23 cellular contexts compared by ENCODE assay signal in genomic region chr11:69035959-69036340, GRCh38. TPM values are rescaled to one million over a fixed set of nuclear protein-coding genes. Genes with fewer than 3 reads are reported as not detected.
DNase-seq lines count a peak whose midpoint lies in the region; ATAC-seq and TF ChIP-seq lines count a peak whose summit lies in the region.
"Had no signal": no experiment of that assay in that cellular context is flagged by ENCODE, and none has a peak within 500 bp of the region (broad histone marks: within the 10 kb centered on the region; RNA-seq: fewer than 3 reads in every experiment).

No MANE protein-coding gene starts in this region.

- H3K27me3 Mint-ChIP-seq in activated naive CD8-positive, alpha-beta T cell treated with anti-CD3 and anti-CD28 coated beads for 36 hours: no peaks in the 10 kb centered on the region
- peaks cover 8% of the 10 kb centered on the region for H3K27me3 Mint-ChIP-seq in activated naive CD8-positive, alpha-beta T cell treated with anti-CD3 and anti-CD28 coated beads, Interleukin-2, amount 50 U/mL, for 24 hours

- H3K27ac Mint-ChIP-seq in activated naive CD8-positive, alpha-beta T cell treated with anti-CD3 and anti-CD28 coated beads for 36 hours: peak overlapping the region; percentile 42
- no peak overlapping the region for H3K27ac Mint-ChIP-seq in activated naive CD8-positive, alpha-beta T cell treated with anti-CD3 and anti-CD28 coated beads, Interleukin-2, amount 50 U/mL, for 24 hours
- H3K27ac Mint-ChIP-seq: activated CD4-positive, alpha-beta T cell treated with anti-CD3 and anti-CD28 coated beads for 36 hours; activated naive CD8-positive, alpha-beta T cell; CD4-positive, CD25-positive, alpha-beta regulatory T cell; stimulated activated effector memory CD8-positive, alpha-beta T cell treated with anti-CD3 and anti-CD28 coated beads, Interleukin-12 subunit alpha, Interleukin-12 subunit beta, amount 100 ng/mL, for 72 hours had no signal

- H3K4me1 ChIP-seq in osteoblast (ENCODE audit: insufficient read depth, low read length) (peaks cover 17% of the 10 kb centered on the region), uterus (no peaks in the 10 kb centered on the region)

- H3K9me3 ChIP-seq in osteoblast (ENCODE audit: low read depth, low read length): no peaks in the 10 kb centered on the region
- H3K9me3 ChIP-seq in uterus: no peaks in the 10 kb centered on the region
- H3K9me3 ChIP-seq: heart left ventricle had no signal

- DNase-seq in activated naive CD8-positive, alpha-beta T cell treated with anti-CD3 and anti-CD28 coated beads for 36 hours: no peak
- no peak for DNase-seq in activated naive CD8-positive, alpha-beta T cell treated with anti-CD3 and anti-CD28 coated beads, Interleukin-2, amount 50 U/mL, for 24 hours
- DNase-seq in left cardiac atrium (peak; percentile 63), osteoblast (ENCODE audit: insufficient read length, low spot score, missing footprints) (peak; percentile 89), uterus (peak; percentile 53 to 65), NCI-H82 treated with DMSO at 0.1 percent for 48 hours (lab: John Stamatoyannopoulos, UW; ENCODE audit: unreplicated experiment) (no peak), activated gamma-delta T cell treated with Interleukin-2 at 50 U/mL for 16 hours (no peak)
- DNase-seq: activated CD4-positive, alpha-beta T cell treated with anti-CD3 and anti-CD28 coated beads for 36 hours; CD4-positive, CD25-positive, alpha-beta regulatory T cell; DND-41; Karpas-422; kidney glomerular epithelial cell; naive B cell; NCI-H1417; SIG-M5; T-helper 9 cell had no signal

- ATAC-seq in activated naive CD8-positive, alpha-beta T cell treated with anti-CD3 and anti-CD28 coated beads, Interleukin-2, amount 50 U/mL, for 24 hours: no peak
- peak; percentile 32 to 77 for ATAC-seq in left cardiac atrium
- no peak for ATAC-seq in HG03196 (IDR thresholded peaks at IDR 0.05; ENCODE audit: unreplicated experiment)
- ATAC-seq: activated CD4-positive, alpha-beta T cell treated with anti-CD3 and anti-CD28 coated beads for 36 hours; stimulated activated effector memory CD8-positive, alpha-beta T cell treated with anti-CD3 and anti-CD28 coated beads, Interleukin-12 subunit alpha, Interleukin-12 subunit beta, amount 100 ng/mL, for 72 hours had no signal

- H2AFZ ChIP-seq in osteoblast (ENCODE audit: low read length): no peak overlapping the region

- no peaks in the 10 kb centered on the region for H4K20me1 ChIP-seq in osteoblast (ENCODE audit: insufficient read depth, low read length)

- TF ChIP-seq POLR2A in uterus (IDR thresholded peaks at IDR 0.05): no peak

- intact Hi-C loops in left cardiac atrium (cut with DNase I) (no loop called here), uterus (cut with DNase I; ENCODE audit: low total_unique reads) (no loop called here)

- H3K4me1 Mint-ChIP-seq in activated naive CD8-positive, alpha-beta T cell treated with anti-CD3 and anti-CD28 coated beads for 36 hours: peaks cover 6% of the 10 kb centered on the region
- H3K4me1 Mint-ChIP-seq in activated naive CD8-positive, alpha-beta T cell treated with anti-CD3 and anti-CD28 coated beads, Interleukin-2, amount 50 U/mL, for 24 hours: peaks cover 13% of the 10 kb centered on the region
- H3K4me1 Mint-ChIP-seq: CD4-positive, CD25-positive, alpha-beta regulatory T cell; naive B cell had no signal

- H3K4me2 ChIP-seq in osteoblast (ENCODE audit: insufficient read depth, low read length): no peak overlapping the region

- no peak overlapping the region for H3K4me3 ChIP-seq in osteoblast (ENCODE audit: insufficient read depth, low read length)
- no peak overlapping the region for H3K4me3 ChIP-seq in uterus
- H3K4me3 ChIP-seq: heart left ventricle, skin epidermis had no signal

- H3K4me3 Mint-ChIP-seq in activated naive CD8-positive, alpha-beta T cell treated with anti-CD3 and anti-CD28 coated beads for 36 hours: no peak overlapping the region
- H3K4me3 Mint-ChIP-seq in activated naive CD8-positive, alpha-beta T cell treated with anti-CD3 and anti-CD28 coated beads, Interleukin-2, amount 50 U/mL, for 24 hours: no peak overlapping the region
- H3K4me3 Mint-ChIP-seq: activated CD4-positive, alpha-beta T cell treated with anti-CD3 and anti-CD28 coated beads for 36 hours; activated naive CD8-positive, alpha-beta T cell; CD4-positive, CD25-positive, alpha-beta regulatory T cell; naive B cell; stimulated activated effector memory CD8-positive, alpha-beta T cell treated with anti-CD3 and anti-CD28 coated beads, Interleukin-12 subunit alpha, Interleukin-12 subunit beta, amount 100 ng/mL, for 72 hours had no signal

- no peaks in the 10 kb centered on the region for H3K36me3 ChIP-seq in osteoblast (ENCODE audit: insufficient read depth, low read length)
- H3K36me3 ChIP-seq in uterus: no peaks in the 10 kb centered on the region
- H3K36me3 ChIP-seq: heart left ventricle had no signal

- TF ChIP-seq CTCF in osteoblast (IDR thresholded peaks at IDR 0.05; ENCODE audit: extremely low read depth, low read depth, low read length) (no peak), uterus (IDR thresholded peaks at IDR 0.05) (no peak)

- H3K9me3 Mint-ChIP-seq in activated naive CD8-positive, alpha-beta T cell treated with anti-CD3 and anti-CD28 coated beads for 36 hours: no peaks in the 10 kb centered on the region
- no peaks in the 10 kb centered on the region for H3K9me3 Mint-ChIP-seq in activated naive CD8-positive, alpha-beta T cell treated with anti-CD3 and anti-CD28 coated beads, Interleukin-2, amount 50 U/mL, for 24 hours
- H3K9me3 Mint-ChIP-seq: naive B cell; stimulated activated effector memory CD8-positive, alpha-beta T cell treated with anti-CD3 and anti-CD28 coated beads, Interleukin-12 subunit alpha, Interleukin-12 subunit beta, amount 100 ng/mL, for 72 hours had no signal

- H3K27ac ChIP-seq in osteoblast (ENCODE audit: low read depth, low read length): no peak overlapping the region
- H3K27ac ChIP-seq in uterus: peak overlapping the region; percentile 68 to 74
- H3K27ac ChIP-seq: 22Rv1, HL-60 had no signal

- no peaks in the 10 kb centered on the region for H3K79me2 ChIP-seq in osteoblast (ENCODE audit: insufficient read depth, low read length)

- no peaks in the 10 kb centered on the region for H3K36me3 Mint-ChIP-seq in activated naive CD8-positive, alpha-beta T cell treated with anti-CD3 and anti-CD28 coated beads for 36 hours
- H3K36me3 Mint-ChIP-seq in activated naive CD8-positive, alpha-beta T cell treated with anti-CD3 and anti-CD28 coated beads, Interleukin-2, amount 50 U/mL, for 24 hours (ENCODE audit: low read depth): no peaks in the 10 kb centered on the region
- H3K36me3 Mint-ChIP-seq: activated naive CD8-positive, alpha-beta T cell; CD4-positive, CD25-positive, alpha-beta regulatory T cell; naive B cell; stimulated activated effector memory CD8-positive, alpha-beta T cell treated with anti-CD3 and anti-CD28 coated beads, Interleukin-12 subunit alpha, Interleukin-12 subunit beta, amount 100 ng/mL, for 72 hours had no signal

- H3K27me3 ChIP-seq in osteoblast (ENCODE audit: insufficient read depth, low read length) (peaks cover 4% of the 10 kb centered on the region), uterus (no peaks in the 10 kb centered on the region)
- H3K27me3 ChIP-seq: heart left ventricle had no signal

RNA-seq across cellular contexts. Expression of gene TPCN2, which starts 12.8 kb away (rescaled TPM):
- total RNA-seq in activated naive CD8-positive, alpha-beta T cell treated with anti-CD3 and anti-CD28 coated beads for 36 hours: 10 to 100 TPM; 10.9 to 11.3 TPM
- 1 to 10 TPM; 7.3 to 9.7 TPM for total RNA-seq in left cardiac atrium
- 14.1 and 17.4 TPM in 2 replicates for total RNA-seq in osteoblast
- total RNA-seq in uterus: 10 to 100 TPM in 3 of 4 donors, 1 to 10 TPM in 1; 5.6 to 54.6 (median 17.7) TPM

RNA-seq across cellular contexts. Expression of gene MRGPRF, which starts 22.9 kb away (rescaled TPM):
- total RNA-seq in activated naive CD8-positive, alpha-beta T cell treated with anti-CD3 and anti-CD28 coated beads for 36 hours: not detected
- 10 to 100 TPM; 12.4 to 13.3 TPM for total RNA-seq in left cardiac atrium
- 39.4 and 41.5 TPM in 2 replicates for total RNA-seq in osteoblast
- total RNA-seq in uterus: 100 to 1,000 TPM in 1 of 4 donors, 10 to 100 TPM in 3; 52.6 to 173 (median 75.0) TPM
- total RNA-seq: activated CD4-positive, alpha-beta T cell treated with anti-CD3 and anti-CD28 coated beads for 36 hours; CD4-positive, CD25-positive, alpha-beta regulatory T cell had no signal

RNA-seq across cellular contexts. Expression of gene MRGPRD, which starts 55.2 kb away (rescaled TPM):
- not detected for total RNA-seq in activated naive CD8-positive, alpha-beta T cell treated with anti-CD3 and anti-CD28 coated beads for 36 hours
- total RNA-seq in left cardiac atrium: not detected
- not detected in 2 replicates for total RNA-seq in osteoblast
- under 1 TPM in 1 of 4 donors, not detected in 3; 0.41 TPM for total RNA-seq in uterus
- total RNA-seq: activated CD4-positive, alpha-beta T cell treated with anti-CD3 and anti-CD28 coated beads for 36 hours; CD4-positive, CD25-positive, alpha-beta regulatory T cell; heart left ventricle had no signal

Comparison
In these comparisons a context has a peak if more than half of its experiments do, and no peak if none do; other contexts are left out.
1. DNase-seq: peak in left cardiac atrium (single experiment), osteoblast (single experiment) and uterus (2 of 2); none in activated naive CD8-positive, alpha-beta T cell treated with anti-CD3 and anti-CD28 coated beads for 36 hours (single experiment), activated naive CD8-positive, alpha-beta T cell treated with anti-CD3 and anti-CD28 coated beads, Interleukin-2, amount 50 U/mL, for 24 hours (single experiment), NCI-H82 treated with DMSO at 0.1 percent for 48 hours (single experiment) and activated gamma-delta T cell treated with Interleukin-2 at 50 U/mL for 16 hours (single experiment).
2. ATAC-seq: peak in left cardiac atrium (2 of 2); none in activated naive CD8-positive, alpha-beta T cell treated with anti-CD3 and anti-CD28 coated beads, Interleukin-2, amount 50 U/mL, for 24 hours (single experiment) and HG03196 (single experiment).
3. RNA of gene MRGPRF, which starts 22.9 kb away (total RNA-seq): 52.6 to 173 TPM in uterus, 39.4 to 41.5 TPM in osteoblast and 12.4 to 13.3 TPM in left cardiac atrium; not detected in activated naive CD8-positive, alpha-beta T cell treated with anti-CD3 and anti-CD28 coated beads for 36 hours; every median in the first group is over 10 times any median in the second.